ENCODE assay signal across 17 cellular contexts in genomic region chr2:84956334-84957297, GRCh38. TPM values are rescaled to one million over a fixed set of nuclear protein-coding genes. Genes with fewer than 3 reads are reported as not detected.
DNase-seq lines count a peak whose midpoint lies in the region; ATAC-seq and TF ChIP-seq lines count a peak whose summit lies in the region.
"Had no signal": no experiment of that assay in that cellular context is flagged by ENCODE, and none has a peak within 500 bp of the region (broad histone marks: within the 10 kb centered on the region; RNA-seq: fewer than 3 reads in every experiment).

No MANE protein-coding gene starts in this region.

- H3K27me3 Mint-ChIP-seq in stimulated activated naive CD8-positive, alpha-beta T cell treated with anti-CD3 and anti-CD28 coated beads, Interleukin-15, Interleukin-2, amounts not matched to agents 100 ng/mL and 50 ng/mL, for 24 hours = no peaks in the 10 kb centered on the region
- H3K27me3 Mint-ChIP-seq in stimulated activated naive CD8-positive, alpha-beta T cell treated with anti-CD3 and anti-CD28 coated beads, Interleukin-15, amount 100 ng/mL, for 72 hours = no peaks in the 10 kb centered on the region
- H3K27me3 Mint-ChIP-seq in stimulated activated memory B cell treated with anti-CD40 and anti-IgM and Interleukin-4, amounts not matched to agents 10 μg/mL and 1 μg/mL and 100 μg/mL, for 72 hours = no peaks in the 10 kb centered on the region

- H3K79me2 ChIP-seq in hepatocyte = peaks cover 3% of the 10 kb centered on the region

- no peak for TF ChIP-seq POLR2A in GM18505 (IDR thresholded peaks at IDR 0.05; ENCODE audit: borderline replicate concordance, extremely low read depth, insufficient read depth, insufficient read length)

- H3K27ac ChIP-seq in RWPE2 (ENCODE audit: poor library complexity, severe bottlenecking) (peak overlapping the region; percentile 98), hepatocyte (no peak overlapping the region)
- H3K27ac ChIP-seq in effector memory CD4-positive, alpha-beta T cell (ENCODE audit: insufficient read depth, low read length, poor library complexity, severe bottlenecking) = no peak overlapping the region
- H3K27ac ChIP-seq: heart left ventricle had no signal

- H3K4me1 Mint-ChIP-seq in stimulated activated naive CD8-positive, alpha-beta T cell treated with anti-CD3 and anti-CD28 coated beads, Interleukin-15, Interleukin-2, amounts not matched to agents 100 ng/mL and 50 ng/mL, for 24 hours (ENCODE audit: low read depth) = peaks cover 28% of the 10 kb centered on the region
- peaks cover 25% of the 10 kb centered on the region for H3K4me1 Mint-ChIP-seq in stimulated activated naive CD8-positive, alpha-beta T cell treated with anti-CD3 and anti-CD28 coated beads, Interleukin-15, amount 100 ng/mL, for 72 hours
- H3K4me1 Mint-ChIP-seq in stimulated activated memory B cell treated with anti-CD40 and anti-IgM and Interleukin-4, amounts not matched to agents 10 μg/mL and 1 μg/mL and 100 μg/mL, for 72 hours = peaks cover 41% of the 10 kb centered on the region

- H3K9me3 ChIP-seq in RWPE2 (ENCODE audit: severe bottlenecking) = no peaks in the 10 kb centered on the region
- no peaks in the 10 kb centered on the region for H3K9me3 ChIP-seq in hepatocyte (ENCODE audit: low read depth)
- no peaks in the 10 kb centered on the region for H3K9me3 ChIP-seq in effector memory CD4-positive, alpha-beta T cell (ENCODE audit: control insufficient read depth, low read length)
- H3K9me3 ChIP-seq: esophagus muscularis mucosa, heart left ventricle, SJCRH30 had no signal

- H3K27ac Mint-ChIP-seq in stimulated activated naive CD8-positive, alpha-beta T cell treated with anti-CD3 and anti-CD28 coated beads, Interleukin-15, Interleukin-2, amounts not matched to agents 100 ng/mL and 50 ng/mL, for 24 hours = peak overlapping the region; percentile 4
- H3K27ac Mint-ChIP-seq in stimulated activated naive CD8-positive, alpha-beta T cell treated with anti-CD3 and anti-CD28 coated beads, Interleukin-15, amount 100 ng/mL, for 72 hours = peak overlapping the region in 1 of 2 donors; percentile 48
- no peak overlapping the region for H3K27ac Mint-ChIP-seq in stimulated activated memory B cell treated with anti-CD40 and anti-IgM and Interleukin-4, amounts not matched to agents 10 μg/mL and 1 μg/mL and 100 μg/mL, for 72 hours
- H3K27ac Mint-ChIP-seq: activated T-helper 2 cell treated with anti-CD3 and anti-CD28 coated beads, Interferon-gamma antibody, Interleukin-2, Interleukin-4, amounts not matched to agents 10 μg/mL and 5 μg/mL and 100 μg/mL, durations not matched to agents 14 hours and 24 hours and 36 hours had no signal

- no peak for DNase-seq in stimulated activated naive CD8-positive, alpha-beta T cell treated with anti-CD3 and anti-CD28 coated beads, Interleukin-15, amount 100 ng/mL, for 72 hours
- no peak for DNase-seq in RWPE2 (ENCODE audit: low spot score)
- DNase-seq in hepatocyte (ENCODE audit: low spot score) = no peak
- no peak for DNase-seq in effector memory CD4-positive, alpha-beta T cell
- no peak for DNase-seq in foreskin melanocyte
- DNase-seq: activated CD4-positive, alpha-beta T cell treated with anti-CD3 and anti-CD28 coated beads, Interleukin-2, amount 50 U/mL, for 48 hours; heart left ventricle; NCI-H1436; NCI-H345; posterior cingulate gyrus; SJCRH30; T1000 had no signal

- no peak for ATAC-seq in stimulated activated naive CD8-positive, alpha-beta T cell treated with anti-CD3 and anti-CD28 coated beads, Interleukin-15, amount 100 ng/mL, for 72 hours
- ATAC-seq in RWPE2 (ENCODE audit: low read depth) (no peak), GM18505 (IDR thresholded peaks at IDR 0.05; ENCODE audit: unreplicated experiment) (no peak)
- ATAC-seq in stimulated activated memory B cell treated with anti-CD40 and anti-IgM and Interleukin-4, amounts not matched to agents 10 μg/mL and 1 μg/mL and 100 μg/mL, for 72 hours = no peak
- ATAC-seq: heart left ventricle had no signal

- H3K4me1 ChIP-seq in RWPE2 (ENCODE audit: insufficient read depth, poor library complexity, severe bottlenecking) (peaks cover 40% of the 10 kb centered on the region), hepatocyte (ENCODE audit: insufficient read depth) (peaks cover 26% of the 10 kb centered on the region)
- no peaks in the 10 kb centered on the region for H3K4me1 ChIP-seq in effector memory CD4-positive, alpha-beta T cell (ENCODE audit: control insufficient read depth, insufficient read depth, low read length, poor library complexity, severe bottlenecking)

- H3K4me2 ChIP-seq in hepatocyte = peak overlapping the region; percentile 33

- WGBS in hepatocyte (ENCODE audit: low lambda C conversion rate, missing lambda C conversion rate) = 95% methylated on average over 12 of the region's 12 CpGs

- no peak for TF ChIP-seq CTCF in RWPE2 (IDR thresholded peaks at IDR 0.05; ENCODE audit: poor library complexity, severe bottlenecking)
- TF ChIP-seq CTCF in hepatocyte (IDR thresholded peaks at IDR 0.05; ENCODE audit: poor library complexity) = no peak

- no peaks in the 10 kb centered on the region for H3K9me2 ChIP-seq in hepatocyte (replicated peaks; ENCODE audit: insufficient read depth)

- H4K20me1 ChIP-seq in hepatocyte (ENCODE audit: insufficient read depth, poor library complexity, severe bottlenecking) = no peaks in the 10 kb centered on the region

- H3K27me3 ChIP-seq in RWPE2 (ENCODE audit: insufficient read depth, poor library complexity, severe bottlenecking) = no peaks in the 10 kb centered on the region
- H3K27me3 ChIP-seq in hepatocyte = no peaks in the 10 kb centered on the region
- H3K27me3 ChIP-seq in effector memory CD4-positive, alpha-beta T cell (replicated peaks; ENCODE audit: control insufficient read depth, insufficient read depth, low read length, poor library complexity, severe bottlenecking) = no peaks in the 10 kb centered on the region
- H3K27me3 ChIP-seq: esophagus muscularis mucosa, heart left ventricle, SJCRH30 had no signal

- no peak overlapping the region for H3K4me3 Mint-ChIP-seq in stimulated activated naive CD8-positive, alpha-beta T cell treated with anti-CD3 and anti-CD28 coated beads, Interleukin-15, Interleukin-2, amounts not matched to agents 100 ng/mL and 50 ng/mL, for 24 hours
- H3K4me3 Mint-ChIP-seq in stimulated activated naive CD8-positive, alpha-beta T cell treated with anti-CD3 and anti-CD28 coated beads, Interleukin-15, amount 100 ng/mL, for 72 hours = no peak overlapping the region
- no peak overlapping the region for H3K4me3 Mint-ChIP-seq in stimulated activated memory B cell treated with anti-CD40 and anti-IgM and Interleukin-4, amounts not matched to agents 10 μg/mL and 1 μg/mL and 100 μg/mL, for 72 hours

- H3K36me3 ChIP-seq in RWPE2 (ENCODE audit: low read depth) (peaks cover 4% of the 10 kb centered on the region; the same call in 1 of the 2 replicates), hepatocyte (replicated peaks; ENCODE audit: insufficient read depth, low read depth) (no peaks in the 10 kb centered on the region)
- no peaks in the 10 kb centered on the region for H3K36me3 ChIP-seq in effector memory CD4-positive, alpha-beta T cell (ENCODE audit: control insufficient read depth, insufficient read depth, low read length)
- H3K36me3 ChIP-seq: esophagus muscularis mucosa, SJCRH30 had no signal

- no peak overlapping the region for H3K4me3 ChIP-seq in RWPE2 (ENCODE audit: severe bottlenecking)
- H3K4me3 ChIP-seq in hepatocyte = no peak overlapping the region
- H3K4me3 ChIP-seq in effector memory CD4-positive, alpha-beta T cell (ENCODE audit: insufficient read depth, low read depth, low read length, poor library complexity, severe bottlenecking) = no peak overlapping the region
- H3K4me3 ChIP-seq: esophagus muscularis mucosa, heart left ventricle, SJCRH30 had no signal

- H3K36me3 Mint-ChIP-seq in stimulated activated naive CD8-positive, alpha-beta T cell treated with anti-CD3 and anti-CD28 coated beads, Interleukin-15, Interleukin-2, amounts not matched to agents 100 ng/mL and 50 ng/mL, for 24 hours (ENCODE audit: low read depth) = peaks cover 13% of the 10 kb centered on the region
- peaks cover 14% of the 10 kb centered on the region for H3K36me3 Mint-ChIP-seq in stimulated activated memory B cell treated with anti-CD40 and anti-IgM and Interleukin-4, amounts not matched to agents 10 μg/mL and 1 μg/mL and 100 μg/mL, for 72 hours

- H2AFZ ChIP-seq in hepatocyte = no peak overlapping the region

- H3K9me3 Mint-ChIP-seq in stimulated activated naive CD8-positive, alpha-beta T cell treated with anti-CD3 and anti-CD28 coated beads, Interleukin-15, Interleukin-2, amounts not matched to agents 100 ng/mL and 50 ng/mL, for 24 hours = no peaks in the 10 kb centered on the region
- H3K9me3 Mint-ChIP-seq in stimulated activated naive CD8-positive, alpha-beta T cell treated with anti-CD3 and anti-CD28 coated beads, Interleukin-15, amount 100 ng/mL, for 72 hours = no peaks in the 10 kb centered on the region
- no peaks in the 10 kb centered on the region for H3K9me3 Mint-ChIP-seq in stimulated activated memory B cell treated with anti-CD40 and anti-IgM and Interleukin-4, amounts not matched to agents 10 μg/mL and 1 μg/mL and 100 μg/mL, for 72 hours
- H3K9me3 Mint-ChIP-seq: activated T-helper 2 cell treated with anti-CD3 and anti-CD28 coated beads, Interferon-gamma antibody, Interleukin-2, Interleukin-4, amounts not matched to agents 10 μg/mL and 5 μg/mL and 100 μg/mL, durations not matched to agents 14 hours and 24 hours and 36 hours had no signal

RNA-seq across cellular contexts. Expression of gene KCMF1, which starts 14.3 kb away (rescaled TPM):
- total RNA-seq in hepatocyte = 52.1 and 63.0 TPM in 2 replicates
- polyA plus RNA-seq in hepatocyte = 49.8 and 50.8 TPM in 2 replicates

RNA-seq across cellular contexts. Expression of gene TMSB10, which starts 51.2 kb away (rescaled TPM):
- 2,904 and 3,356 TPM in 2 replicates for total RNA-seq in hepatocyte
- polyA plus RNA-seq in hepatocyte = 2,879 and 3,340 TPM in 2 replicates
